Comparison of ENCODE assay signal across 16 cellular contexts in genomic region chr18:24273596-24273995, GRCh38.
A peak's percentile ranks its signal among the peaks of the same experiment; 100 is the strongest.
DNase-seq lines count a peak whose midpoint lies in the region; ATAC-seq and TF ChIP-seq lines count a peak whose summit lies in the region.
"Had no signal": no experiment of that assay in that cellular context is flagged by ENCODE, and none has a peak within 500 bp of the region (broad histone marks: within the 10 kb centered on the region; RNA-seq: fewer than 3 reads in every experiment).

No MANE protein-coding gene starts in this region.

- CTCF ChIA-PET in Calu3 (lab: Charles Lee): no interaction called here

- TF ChIP-seq CTCF in Calu3 (IDR thresholded peaks at IDR 0.05; ENCODE audit: unreplicated experiment) (no peak), brain (conservative IDR thresholded peaks at IDR 0.05) (no peak), vagina (IDR thresholded peaks at IDR 0.05) (no peak)

- no peaks in the 10 kb centered on the region for H3K9me3 ChIP-seq in vagina
- H3K9me3 ChIP-seq: heart left ventricle had no signal

- peaks cover 25% of the 10 kb centered on the region for H3K4me1 ChIP-seq in vagina

- peak; percentile 73 for ATAC-seq in left colon
- ATAC-seq: activated CD4-positive, alpha-beta T cell treated with anti-CD3 and anti-CD28 coated beads for 36 hours; heart left ventricle had no signal

- no peak overlapping the region for H3K27ac ChIP-seq in vagina

- TF ChIP-seq POLR2A in vagina (IDR thresholded peaks at IDR 0.05): no peak

- DNase-seq in Calu3 (peak; percentile 10), MV-4-11 (lab: John Stamatoyannopoulos, UW) (peak; percentile 21), left colon (no peak), GM03348 (ENCODE audit: low spot score) (no peak), NCI-H146 treated with DMSO at 0.1 percent for 48 hours (lab: John Stamatoyannopoulos, UW; ENCODE audit: unreplicated experiment) (no peak), vagina (ENCODE audit: extremely low spot score in 2 of 2) (no peak)
- no peak for DNase-seq in stimulated activated CD4-positive, alpha-beta T cell treated with anti-CD3 and anti-CD28 coated beads, Interleukin-12 subunit alpha, Interleukin-12 subunit beta, amount 100 ng/mL, for 4 hours
- DNase-seq: activated CD4-positive, alpha-beta T cell treated with anti-CD3 and anti-CD28 coated beads for 36 hours; activated naive CD4-positive, alpha-beta T cell treated with Interleukin-2 at 50 U/mL for 16 hours; cortex of kidney; heart left ventricle; NCI-H1048; nephron progenitor cell; retina had no signal

- H3K27me3 Mint-ChIP-seq in Calu3 (ENCODE audit: unreplicated experiment) (no peaks in the 10 kb centered on the region), brain (peaks cover 4% of the 10 kb centered on the region)

- H3K9me3 Mint-ChIP-seq in Calu3 (ENCODE audit: low read depth, unreplicated experiment) (no peaks in the 10 kb centered on the region), brain (peaks cover 0 to 4% (median under 1%) of the 10 kb centered on the region in 5 experiments)
- H3K9me3 Mint-ChIP-seq: nephron progenitor cell; stimulated activated naive CD8-positive, alpha-beta T cell treated with anti-CD3 and anti-CD28 coated beads, Interleukin-15, Interleukin-2, amounts not matched to agents 100 ng/mL and 50 ng/mL, for 24 hours had no signal

- no peaks in the 10 kb centered on the region for H3K36me3 ChIP-seq in vagina
- H3K36me3 ChIP-seq: heart left ventricle had no signal

- H3K27me3 ChIP-seq in vagina: no peaks in the 10 kb centered on the region
- H3K27me3 ChIP-seq: heart left ventricle had no signal

- intact Hi-C loops in Calu3 (cut with micrococcal nuclease; ENCODE audit: unreplicated experiment): no loop called here
- intact Hi-C loops in left colon (cut with DNase I, micrococcal nuclease): no loop called here
- intact Hi-C loops in vagina (cut with DNase I): no loop called here

- H3K36me3 Mint-ChIP-seq in Calu3 (ENCODE audit: insufficient read depth, unreplicated experiment) (peaks cover 22% of the 10 kb centered on the region), brain (peaks cover 6% of the 10 kb centered on the region)

- BruUV-seq in Calu3 (replicated peaks; lab: Mats Ljungman, UMichigan): no TSS peak

- peak overlapping the region; percentile 11 for H3K27ac Mint-ChIP-seq in Calu3 (ENCODE audit: unreplicated experiment)
- H3K27ac Mint-ChIP-seq in brain: peak overlapping the region in 2 of 5 experiments; percentile 43 to 67
- H3K27ac Mint-ChIP-seq: activated CD4-positive, alpha-beta T cell treated with anti-CD3 and anti-CD28 coated beads for 36 hours; nephron progenitor cell; stimulated activated naive CD8-positive, alpha-beta T cell treated with anti-CD3 and anti-CD28 coated beads, Interleukin-15, Interleukin-2, amounts not matched to agents 100 ng/mL and 50 ng/mL, for 24 hours had no signal

- no peak overlapping the region for H3K4me3 ChIP-seq in vagina
- H3K4me3 ChIP-seq: heart left ventricle had no signal

- H3K4me1 Mint-ChIP-seq in Calu3 (ENCODE audit: low read depth, unreplicated experiment): peaks cover 31% of the 10 kb centered on the region
- peaks cover 29% of the 10 kb centered on the region for H3K4me1 Mint-ChIP-seq in brain

- H3K4me3 Mint-ChIP-seq in Calu3 (ENCODE audit: low read depth, unreplicated experiment) (no peak overlapping the region), brain (peak overlapping the region in 4 of 5 experiments; percentile 8 to 51 (median 25))
- H3K4me3 Mint-ChIP-seq: activated CD4-positive, alpha-beta T cell treated with anti-CD3 and anti-CD28 coated beads for 36 hours; stimulated activated naive CD8-positive, alpha-beta T cell treated with anti-CD3 and anti-CD28 coated beads, Interleukin-15, Interleukin-2, amounts not matched to agents 100 ng/mL and 50 ng/mL, for 24 hours had no signal

Comparison
In these comparisons a context has a peak if more than half of its experiments do, and no peak if none do; other contexts are left out.
1. DNase-seq: peak in Calu3 (single experiment) and MV-4-11 (single experiment); none in left colon (0 of 2), stimulated activated CD4-positive, alpha-beta T cell treated with anti-CD3 and anti-CD28 coated beads, Interleukin-12 subunit alpha, Interleukin-12 subunit beta, amount 100 ng/mL, for 4 hours (single experiment), GM03348 (single experiment), NCI-H146 treated with DMSO at 0.1 percent for 48 hours (single experiment) and vagina (0 of 2).